8 cellular contexts compared by ENCODE assay signal in the genomic region with DNA sequence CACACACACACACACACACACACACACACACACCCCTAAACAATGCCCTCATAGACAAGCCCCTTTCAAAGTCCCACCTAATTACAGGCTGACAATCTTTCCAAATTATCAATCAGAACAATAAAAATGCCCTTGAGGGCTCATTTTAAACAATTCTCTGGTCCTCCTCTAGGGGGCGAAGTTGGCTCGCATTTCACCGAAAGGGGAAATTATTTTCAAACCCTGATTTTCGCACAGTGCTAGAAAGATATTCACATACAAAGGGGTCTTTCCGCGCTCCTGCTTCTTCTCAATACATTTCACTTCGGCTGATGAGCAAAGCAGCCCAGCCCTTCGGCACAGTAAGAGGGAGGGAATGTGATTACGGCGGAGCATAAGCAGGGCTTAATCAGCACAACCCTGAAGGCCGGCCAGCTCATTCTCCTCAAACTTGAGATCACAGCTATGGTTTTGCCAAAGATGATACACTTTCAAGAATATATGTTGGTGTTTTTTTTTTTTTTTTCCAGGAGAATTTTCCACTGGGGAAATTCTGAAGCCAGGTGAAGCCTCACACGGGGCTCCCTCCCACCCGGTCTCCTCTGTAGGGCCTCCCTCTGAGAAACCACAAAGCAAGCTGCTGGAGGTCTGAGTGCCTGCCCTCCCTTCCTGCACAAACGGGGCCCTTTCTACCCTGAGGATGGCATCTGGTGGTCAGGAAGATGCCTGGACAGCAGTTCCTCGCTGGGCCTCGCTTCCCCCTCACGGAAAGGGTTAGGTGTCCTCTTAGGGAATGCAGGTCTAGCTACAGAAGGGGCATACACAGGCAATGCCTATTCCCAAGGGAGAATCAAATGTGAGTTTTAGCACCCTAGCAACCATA.
DNase-seq lines count a peak whose midpoint lies in the region; FAIRE-seq and TF ChIP-seq lines count a peak whose summit lies in the region.

No MANE protein-coding gene starts in this region.

- H3K36me3 ChIP-seq in SK-N-MC (ENCODE audit: insufficient read depth, low read length), result no peaks in the 10 kb centered on the region
- peaks cover 12% of the 10 kb centered on the region for H3K36me3 ChIP-seq in brain microvascular endothelial cell (replicated peaks)
- peaks cover 8% of the 10 kb centered on the region for H3K36me3 ChIP-seq in skeletal muscle satellite cell (ENCODE audit: insufficient read depth, low read length)

- TF ChIP-seq RAD21 in Ishikawa (IDR thresholded peaks at IDR 0.05; ENCODE audit: low read depth), result peak; percentile 88

- H3K4me2 ChIP-seq in skeletal muscle satellite cell (ENCODE audit: low read length), result peak overlapping the region; percentile 75

- no peak for TF ChIP-seq EP300 in Ishikawa (IDR thresholded peaks at IDR 0.05; ENCODE audit: borderline replicate concordance)

- H3K9ac ChIP-seq in SK-N-MC (ENCODE audit: insufficient read length) (peak overlapping the region; percentile 18), skeletal muscle satellite cell (ENCODE audit: low read depth, low read length) (peak overlapping the region; percentile 46)

- H3K27me3 ChIP-seq in brain microvascular endothelial cell (replicated peaks), result no peaks in the 10 kb centered on the region
- no peaks in the 10 kb centered on the region for H3K27me3 ChIP-seq in skeletal muscle satellite cell (ENCODE audit: control insufficient read depth, insufficient read depth, low read length)

- DNase-seq in SK-N-MC (ENCODE audit: low read depth, low spot score) (no peak), brain microvascular endothelial cell (peak; percentile 89), inferior parietal cortex (ENCODE audit: extremely low spot score) (peak; percentile 75), GM19240 (ENCODE audit: insufficient read length, low spot score) (no peak)

- peak; percentile 68 for FAIRE-seq in A204.1 (lab: Jason Lieb, UNC)

- peak; percentile 65 for TF ChIP-seq CTCF in GM12872 (IDR thresholded peaks at IDR 0.05; ENCODE audit: insufficient read depth, low read depth, low read length)
- peak; percentile 81 for TF ChIP-seq CTCF in brain microvascular endothelial cell (IDR thresholded peaks at IDR 0.05; ENCODE audit: low read depth, low read length, missing control alignments)

- in situ Hi-C loops in brain microvascular endothelial cell (cut with HindIII; ENCODE audit: low pct_ligation_motif_present, low sequenced_read_pairs), result loop anchor here (25.0 kb wide), 1 partner anchor 229 kb away; no protein-coding TSS in a partner anchor

- H3K27ac ChIP-seq in SK-N-MC (no peak overlapping the region), brain microvascular endothelial cell (peak overlapping the region; percentile 59)

- H3K4me3 ChIP-seq in SK-N-MC (no peak overlapping the region), brain microvascular endothelial cell (ENCODE audit: low read depth, low read length) (peak overlapping the region; percentile 26), skeletal muscle satellite cell (ENCODE audit: low read length) (peak overlapping the region; percentile 54)

- H3K9me3 ChIP-seq in SK-N-MC (ENCODE audit: low read depth, low read length) (no peaks in the 10 kb centered on the region), skeletal muscle satellite cell (replicated peaks; ENCODE audit: low read length) (no peaks in the 10 kb centered on the region)

- peaks cover 38% of the 10 kb centered on the region for H3K4me1 ChIP-seq in skeletal muscle satellite cell (ENCODE audit: control insufficient read depth, insufficient read depth, low read length)

TF ChIP-seq in Ishikawa, 13 proteins besides CTCF, POLR2A, EP300 and RAD21:
- no peak for TF ChIP-seq TAF1 (IDR thresholded peaks at IDR 0.05; ENCODE audit: low read depth)
- no peak for TF ChIP-seq FOXM1 (IDR thresholded peaks at IDR 0.05; ENCODE audit: borderline replicate concordance, low read depth)
- no peak for TF ChIP-seq MAX (IDR thresholded peaks at IDR 0.05)
- TF ChIP-seq YY1 (IDR thresholded peaks at IDR 0.05; ENCODE audit: low read depth), result no peak
- TF ChIP-seq ZBTB7A (IDR thresholded peaks at IDR 0.05; ENCODE audit: low read depth), result no peak
- TF ChIP-seq TCF12 (IDR thresholded peaks at IDR 0.05; ENCODE audit: low read depth), result no peak
- TF ChIP-seq TEAD4 (IDR thresholded peaks at IDR 0.05), result no peak
- no peak for TF ChIP-seq EGR1 (IDR thresholded peaks at IDR 0.05)
- TF ChIP-seq, protein P1, sequence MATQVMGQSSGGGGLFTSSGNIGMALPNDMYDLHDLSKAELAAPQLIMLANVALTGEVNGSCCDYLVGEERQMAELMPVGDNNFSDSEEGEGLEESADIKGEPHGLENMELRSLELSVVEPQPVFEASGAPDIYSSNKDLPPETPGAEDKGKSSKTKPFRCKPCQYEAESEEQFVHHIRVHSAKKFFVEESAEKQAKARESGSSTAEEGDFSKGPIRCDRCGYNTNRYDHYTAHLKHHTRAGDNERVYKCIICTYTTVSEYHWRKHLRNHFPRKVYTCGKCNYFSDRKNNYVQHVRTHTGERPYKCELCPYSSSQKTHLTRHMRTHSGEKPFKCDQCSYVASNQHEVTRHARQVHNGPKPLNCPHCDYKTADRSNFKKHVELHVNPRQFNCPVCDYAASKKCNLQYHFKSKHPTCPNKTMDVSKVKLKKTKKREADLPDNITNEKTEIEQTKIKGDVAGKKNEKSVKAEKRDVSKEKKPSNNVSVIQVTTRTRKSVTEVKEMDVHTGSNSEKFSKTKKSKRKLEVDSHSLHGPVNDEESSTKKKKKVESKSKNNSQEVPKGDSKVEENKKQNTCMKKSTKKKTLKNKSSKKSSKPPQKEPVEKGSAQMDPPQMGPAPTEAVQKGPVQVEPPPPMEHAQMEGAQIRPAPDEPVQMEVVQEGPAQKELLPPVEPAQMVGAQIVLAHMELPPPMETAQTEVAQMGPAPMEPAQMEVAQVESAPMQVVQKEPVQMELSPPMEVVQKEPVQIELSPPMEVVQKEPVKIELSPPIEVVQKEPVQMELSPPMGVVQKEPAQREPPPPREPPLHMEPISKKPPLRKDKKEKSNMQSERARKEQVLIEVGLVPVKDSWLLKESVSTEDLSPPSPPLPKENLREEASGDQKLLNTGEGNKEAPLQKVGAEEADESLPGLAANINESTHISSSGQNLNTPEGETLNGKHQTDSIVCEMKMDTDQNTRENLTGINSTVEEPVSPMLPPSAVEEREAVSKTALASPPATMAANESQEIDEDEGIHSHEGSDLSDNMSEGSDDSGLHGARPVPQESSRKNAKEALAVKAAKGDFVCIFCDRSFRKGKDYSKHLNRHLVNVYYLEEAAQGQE (IDR thresholded peaks at IDR 0.05; ENCODE audit: low read depth), result no peak
- no peak for TF ChIP-seq NFIC (IDR thresholded peaks at IDR 0.05)
- TF ChIP-seq CREB1 (IDR thresholded peaks at IDR 0.05; ENCODE audit: low read depth), result no peak
- TF ChIP-seq USF1 (IDR thresholded peaks at IDR 0.05), result no peak
- TF ChIP-seq CEBPB (IDR thresholded peaks at IDR 0.05), result no peak

Comparison
In these comparisons a context has a peak if more than half of its experiments do, and no peak if none do; other contexts are left out.
1. DNase-seq: peak in brain microvascular endothelial cell (single experiment) and inferior parietal cortex (single experiment); none in SK-N-MC (single experiment) and GM19240 (single experiment).